Comparison of ENCODE assay signal across 21 cellular contexts in the genomic region with DNA sequence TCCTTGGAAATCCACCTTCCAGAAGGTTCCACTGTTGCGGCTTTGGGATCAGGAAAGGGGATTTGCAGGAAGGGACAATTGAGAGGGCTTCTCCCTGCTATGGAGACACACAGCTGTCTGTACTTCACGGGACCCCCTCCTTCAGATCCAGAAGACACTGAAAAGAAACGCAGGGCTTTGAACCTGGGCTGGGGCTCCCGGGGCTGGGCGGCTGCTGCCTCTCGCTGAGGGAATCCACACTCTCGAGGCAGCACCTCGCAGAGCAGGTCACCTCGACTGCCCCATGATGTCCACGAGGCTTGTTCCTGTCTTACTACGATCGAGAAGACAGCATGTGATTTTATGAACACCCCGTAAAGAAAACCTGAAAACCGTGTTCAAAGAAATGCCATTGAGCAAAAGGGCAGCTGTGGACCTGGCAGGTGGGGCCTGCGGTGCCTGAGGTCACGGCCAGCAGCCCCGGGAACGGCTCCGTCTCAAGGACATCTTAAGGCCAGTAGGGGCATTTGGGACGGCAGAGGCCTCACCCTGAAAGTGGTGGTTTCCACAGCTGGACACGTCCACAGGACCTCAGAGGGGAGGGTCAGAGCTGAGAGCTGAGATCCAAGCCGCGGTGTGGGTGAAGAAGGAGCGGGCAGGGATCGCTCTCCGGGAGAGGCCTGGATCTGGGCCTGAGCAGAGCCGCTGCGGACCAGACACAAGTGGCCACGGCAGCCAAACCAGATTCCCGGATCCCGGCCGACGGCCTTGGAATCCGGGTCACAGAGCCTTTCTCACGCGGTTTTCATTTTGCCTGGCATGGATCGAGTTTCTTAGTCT.
DNase-seq lines count a peak whose midpoint lies in the region; ATAC-seq, FAIRE-seq and TF ChIP-seq lines count a peak whose summit lies in the region.
"Had no signal": no experiment of that assay in that cellular context is flagged by ENCODE, and none has a peak within 500 bp of the region (broad histone marks: within the 10 kb centered on the region; RNA-seq: fewer than 3 reads in every experiment).

No MANE protein-coding gene starts in this region.

- H3K4me2 ChIP-seq in HepG2 (ENCODE audit: low read depth, low read length) = peak overlapping the region; percentile 56
- H3K4me2 ChIP-seq: BLaER1 had no signal

- peak; percentile 11 for DNase-seq in activated T-cell treated with anti-CD3 and anti-CD28 coated beads, Interleukin-2, amount 50 U/mL, for 1 hour
- DNase-seq in activated T-cell treated with anti-CD3 and anti-CD28 coated beads for 4 hours = no peak
- DNase-seq in HepG2 (ENCODE audit: low spot score) = no peak
- peak; percentile 23 for DNase-seq in posterior vena cava (ENCODE audit: low spot score)
- DNase-seq in NCI-H2081 (lab: John Stamatoyannopoulos, UW) = no peak
- no peak for DNase-seq in activated gamma-delta T cell treated with Interleukin-2 at 50 U/mL for 16 hours
- no peak for DNase-seq in NCI-H2029 (lab: John Stamatoyannopoulos, UW)
- DNase-seq in NCI-H345 treated with DMSO at 0.1 percent for 48 hours (lab: John Stamatoyannopoulos, UW; ENCODE audit: unreplicated experiment) = no peak
- DNase-seq: 8988T; CD8-positive, alpha-beta memory T cell; GF-D8; GOT3; NCI-H1092 treated with DMSO at 0.1 percent for 48 hours; NCI-H1694 treated with DMSO at 0.1 percent for 48 hours; NCI-H2171; NCI-H82; SHP77 treated with DMSO at 0.1 percent for 48 hours had no signal

- in situ Hi-C loops in HepG2 (cut with HindIII; ENCODE audit: extremely low pct_ligation_motif_present, low pct_unique_long_range_greater_than_20kb) = no loop called here

- no peaks in the 10 kb centered on the region for H3K36me3 ChIP-seq in HepG2 (replicated peaks in 1 of 2; ENCODE audit: control insufficient read depth in 1 of 2, insufficient read depth in 2 of 2, low read length in 2 of 2)
- H3K36me3 ChIP-seq: BLaER1 had no signal

- peaks cover 60% of the 10 kb centered on the region for H3K4me1 ChIP-seq in HepG2 (ENCODE audit: insufficient read depth, low read length)

- no peak for TF ChIP-seq POLR2A in HepG2 (IDR thresholded peaks at IDR 0.05; ENCODE audit: insufficient read depth in 1 of 2, low read depth in 2 of 2, low read length in 2 of 2)

- peak; percentile 31 for ATAC-seq in HepG2
- ATAC-seq: K562 had no signal

- no peak for TF ChIP-seq RAD21 in HepG2 (CRISPR knock-in tag; IDR thresholded peaks at IDR 0.05)

- peaks cover 16 to 68% of the 10 kb centered on the region in 2 experiments for H3K27me3 ChIP-seq in HepG2 (ENCODE audit: control insufficient read depth in 1 of 2, insufficient read depth in 2 of 2, low read length in 2 of 2)

- BruUV-seq in HepG2 (replicated peaks; lab: Mats Ljungman, UMichigan) = no TSS peak

- no peak for FAIRE-seq in HepG2 (lab: Jason Lieb, UNC)
- FAIRE-seq: HTR-8/SVneo, K562, RCC 7860 had no signal

- H3K27ac ChIP-seq in HepG2 (ENCODE audit: extremely low read length, insufficient read depth, low read length) = no peak overlapping the region
- H3K27ac ChIP-seq: BLaER1 had no signal

- H3K9ac ChIP-seq in HepG2 (ENCODE audit: insufficient read depth, low read depth, low read length) = peak overlapping the region; percentile 4; the same call in 1 of the 2 replicates
- H3K9ac ChIP-seq: BLaER1 had no signal

- POLR2A ChIA-PET in HepG2 (lab: Yijun Ruan, JAX) = no interaction called here

- WGBS in HepG2 (ENCODE audit: low lambda C conversion rate) = 39% methylated on average over 37 of the region's 37 CpGs

- H4K20me1 ChIP-seq in HepG2 (ENCODE audit: insufficient read depth, low read length) = no peaks in the 10 kb centered on the region
- H4K20me1 ChIP-seq: BLaER1 had no signal

- H2AFZ ChIP-seq in HepG2 (ENCODE audit: low read length) = no peak overlapping the region

- TF ChIP-seq CTCF in HepG2 (CRISPR knock-in tag; IDR thresholded peaks at IDR 0.05) = no peak

- CTCF ChIA-PET in HepG2 (lab: Yijun Ruan, JAX; ENCODE audit: low intra/inter-chr PET ratio, low total read pairs) = no interaction called here

- H3K79me2 ChIP-seq in HepG2 (ENCODE audit: insufficient read depth, low read length) = no peaks in the 10 kb centered on the region

- H3K4me3 ChIP-seq in HepG2 (replicated peaks in 1 of 3; ENCODE audit: insufficient read depth in 1 of 3, low read depth in 2 of 3, low read length in 3 of 3) = peak overlapping the region in 1 of 3 experiments; percentile 22; a peak in 1 of 6 replicates
- H3K4me3 ChIP-seq: BLaER1, K562 had no signal

- intact Hi-C loops in HepG2 (cut with micrococcal nuclease; ENCODE audit: unreplicated experiment) (loop anchor here (5.0 kb wide), 1 partner anchor 52 kb away; no protein-coding TSS in a partner anchor), posterior vena cava (cut with DNase I) (no loop called here)

- TF ChIP-seq EP300 in HepG2 (IDR thresholded peaks at IDR 0.05; ENCODE audit: low read depth in 2 of 2, low read length in 2 of 2) (no peak), HepG2 (CRISPR knock-in tag; IDR thresholded peaks at IDR 0.05; ENCODE audit: borderline replicate concordance) (no peak)

- H3K9me3 ChIP-seq in HepG2 (ENCODE audit: low read length) = no peaks in the 10 kb centered on the region
- H3K9me3 ChIP-seq: BLaER1 had no signal

TF ChIP-seq in HepG2, 621 proteins besides CTCF, POLR2A, EP300 and RAD21 (continues in another document):
- TF ChIP-seq TMF1 (CRISPR knock-in tag; IDR thresholded peaks at IDR 0.05; ENCODE audit: low read depth) = no peak
- no peak for TF ChIP-seq STAG1 (CRISPR knock-in tag; IDR thresholded peaks at IDR 0.05)
- TF ChIP-seq ZNF574 (CRISPR knock-in tag; IDR thresholded peaks at IDR 0.05) = 0 out of 2 replicates have a peak, but pooled peaks have one; percentile 23
- TF ChIP-seq HDAC6 (IDR thresholded peaks at IDR 0.05; ENCODE audit: low read depth, low read length) = no peak
- 0 out of 2 replicates have a peak, but pooled peaks have one; percentile 46 for TF ChIP-seq ZNF549 (CRISPR knock-in tag; IDR thresholded peaks at IDR 0.05)
- TF ChIP-seq MAFF (IDR thresholded peaks at IDR 0.05; ENCODE audit: low read depth, low read length) = no peak
- 0 out of 2 replicates have a peak, but pooled peaks have one; percentile 8 for TF ChIP-seq KDM2A (CRISPR knock-in tag; IDR thresholded peaks at IDR 0.05; ENCODE audit: borderline replicate concordance, low read depth)
- TF ChIP-seq NR2F6 (IDR thresholded peaks at IDR 0.05) = no peak
- peak; percentile 44; the same call in 1 of the 2 replicates for TF ChIP-seq NR2F6 (CRISPR knock-in tag; IDR thresholded peaks at IDR 0.05)
- TF ChIP-seq SNAI1 (CRISPR knock-in tag; IDR thresholded peaks at IDR 0.05; ENCODE audit: borderline replicate concordance) = 0 out of 2 replicates have a peak, but pooled peaks have one; percentile 57
- 0 out of 2 replicates have a peak, but pooled peaks have one; percentile 25 for TF ChIP-seq ARID2 (CRISPR knock-in tag; IDR thresholded peaks at IDR 0.05; ENCODE audit: borderline replicate concordance)
- peak; percentile 31; the same call in 1 of the 2 replicates for TF ChIP-seq KDM5B (CRISPR knock-in tag; IDR thresholded peaks at IDR 0.05; ENCODE audit: borderline replicate concordance)
- TF ChIP-seq ZNF232 (CRISPR knock-in tag; IDR thresholded peaks at IDR 0.05; ENCODE audit: borderline replicate concordance) = peak; percentile 64; the same call in 1 of the 2 replicates
- TF ChIP-seq CEBPG (CRISPR knock-in tag; IDR thresholded peaks at IDR 0.05) = no peak
- no peak for TF ChIP-seq ZNF562 (CRISPR knock-in tag; IDR thresholded peaks at IDR 0.05; ENCODE audit: borderline replicate concordance)
- TF ChIP-seq KDM6A (CRISPR knock-in tag; IDR thresholded peaks at IDR 0.05; ENCODE audit: low read depth) = no peak
- no peak for TF ChIP-seq PHF20 (CRISPR knock-in tag; IDR thresholded peaks at IDR 0.05)

Comparison
In these comparisons a context has a peak if more than half of its experiments do, and no peak if none do; other contexts are left out.
1. DNase-seq: peak in activated T-cell treated with anti-CD3 and anti-CD28 coated beads, Interleukin-2, amount 50 U/mL, for 1 hour (single experiment) and posterior vena cava (single experiment); none in activated T-cell treated with anti-CD3 and anti-CD28 coated beads for 4 hours (single experiment), HepG2 (single experiment), NCI-H2081 (0 of 2), activated gamma-delta T cell treated with Interleukin-2 at 50 U/mL for 16 hours (single experiment), NCI-H2029 (single experiment) and NCI-H345 treated with DMSO at 0.1 percent for 48 hours (single experiment).